20 cellular contexts compared by ENCODE assay signal in genomic region chr10:116774728-116775151, GRCh38. TPM values are rescaled to one million over a fixed set of nuclear protein-coding genes. Genes with fewer than 3 reads are reported as not detected.
DNase-seq lines count a peak whose midpoint lies in the region; ATAC-seq and TF ChIP-seq lines count a peak whose summit lies in the region.
"Had no signal": no experiment of that assay in that cellular context is flagged by ENCODE, and none has a peak within 500 bp of the region (broad histone marks: within the 10 kb centered on the region; RNA-seq: fewer than 3 reads in every experiment).

No MANE protein-coding gene starts in this region.

- TF ChIP-seq EP300 in sigmoid colon (IDR thresholded peaks at IDR 0.05), result no peak

- H3K9me3 Mint-ChIP-seq in activated T-cell treated with anti-CD3 and anti-CD28 coated beads, Interleukin-2, amount 50 U/mL, for 72 hours, result no peaks in the 10 kb centered on the region
- H3K9me3 Mint-ChIP-seq: T-helper 1 cell treated with Interleukin-12 subunit alpha and Interleukin-12 subunit beta and Interleukin-4 antibody, amounts not matched to agents 30 μg/mL and 1 μg/mL, for 36 hours had no signal

- TF ChIP-seq POLR2A in sigmoid colon (IDR thresholded peaks at IDR 0.05), result no peak

- intact Hi-C loops in colonic mucosa (cut with DNase I) (no loop called here), sigmoid colon (cut with DNase I) (no loop called here)

- no peak overlapping the region for H3K4me3 Mint-ChIP-seq in activated T-cell treated with anti-CD3 and anti-CD28 coated beads, Interleukin-2, amount 50 U/mL, for 72 hours
- H3K4me3 Mint-ChIP-seq: activated CD8-positive, alpha-beta T cell treated with anti-CD3 and anti-CD28 coated beads, Interleukin-2, amount 10 ng/mL, durations not matched to agents 7 days and 5 days; B cell; T-helper 1 cell treated with Interleukin-12 subunit alpha and Interleukin-12 subunit beta and Interleukin-4 antibody, amounts not matched to agents 30 μg/mL and 1 μg/mL, for 36 hours had no signal

- no peaks in the 10 kb centered on the region for H3K36me3 Mint-ChIP-seq in activated T-cell treated with anti-CD3 and anti-CD28 coated beads, Interleukin-2, amount 50 U/mL, for 72 hours (ENCODE audit: insufficient read depth in 2 of 2)

- WGBS in sigmoid colon, 2 donors, result 12 to 43% methylated on average over 6 of the region's 6 CpGs

- H3K4me3 ChIP-seq in colonic mucosa (no peak overlapping the region), sigmoid colon (no peak overlapping the region)
- H3K4me3 ChIP-seq: cardiac muscle cell, right lobe of liver had no signal

- no peaks in the 10 kb centered on the region for H3K9me3 ChIP-seq in colonic mucosa
- no peaks in the 10 kb centered on the region for H3K9me3 ChIP-seq in sigmoid colon
- H3K9me3 ChIP-seq: neutrophil, right lobe of liver had no signal

- H3K36me3 ChIP-seq in colonic mucosa (no peaks in the 10 kb centered on the region), sigmoid colon (no peaks in the 10 kb centered on the region)
- H3K36me3 ChIP-seq: cardiac muscle cell, neutrophil, right lobe of liver had no signal

- H3K27me3 Mint-ChIP-seq in activated T-cell treated with anti-CD3 and anti-CD28 coated beads, Interleukin-2, amount 50 U/mL, for 72 hours (ENCODE audit: low read depth), result peaks cover 18% of the 10 kb centered on the region
- H3K27me3 Mint-ChIP-seq: B cell had no signal

- H3K27ac ChIP-seq in colonic mucosa, result no peak overlapping the region
- H3K27ac ChIP-seq in sigmoid colon, result no peak overlapping the region
- H3K27ac ChIP-seq: cardiac muscle cell, neutrophil, right lobe of liver had no signal

- DNase-seq in ELR (ENCODE audit: low read depth) (peak; percentile 21), NCI-H2081 treated with DMSO at 0.1 percent for 48 hours (lab: John Stamatoyannopoulos, UW) (peak; percentile 16), colonic mucosa (peak; percentile 42), sigmoid colon (peak; percentile 53), GM20000 (ENCODE audit: low spot score) (no peak)
- no peak for DNase-seq in activated T-cell treated with anti-CD3 and anti-CD28 coated beads, Interleukin-2, amount 50 U/mL, for 72 hours
- DNase-seq: activated CD8-positive, alpha-beta T cell treated with anti-CD3 and anti-CD28 coated beads, Interleukin-2, amount 10 ng/mL, durations not matched to agents 7 days and 5 days; activated T-cell treated with anti-CD3 and anti-CD28 coated beads, Interleukin-2, amount 50 U/mL, for 48 hours; effector CD8-positive, alpha-beta T cell; GOT3; left cardiac atrium; NCI-H1092 treated with DMSO at 0.1 percent for 48 hours; SHP77; stimulated activated CD4-positive, alpha-beta T cell treated with anti-CD3 and anti-CD28 coated beads, Interleukin-1b, Interleukin-23, amount 100 ng/mL, for 48 hours had no signal

- H3K4me1 ChIP-seq in colonic mucosa (peaks cover 4% of the 10 kb centered on the region), sigmoid colon (no peaks in the 10 kb centered on the region)
- H3K4me1 ChIP-seq: right lobe of liver had no signal

- no peaks in the 10 kb centered on the region for H3K4me1 Mint-ChIP-seq in activated T-cell treated with anti-CD3 and anti-CD28 coated beads, Interleukin-2, amount 50 U/mL, for 72 hours (ENCODE audit: low read depth)
- H3K4me1 Mint-ChIP-seq: B cell had no signal

- no peak overlapping the region for H3K9ac ChIP-seq in colonic mucosa (ENCODE audit: low read depth in 2 of 2, low read length in 2 of 2)

- no peak for ATAC-seq in activated T-cell treated with anti-CD3 and anti-CD28 coated beads, Interleukin-2, amount 50 U/mL, for 72 hours (replicated peaks in 1 of 2)
- no peak for ATAC-seq in HG02938 (IDR thresholded peaks at IDR 0.05; ENCODE audit: unreplicated experiment)
- ATAC-seq: activated CD8-positive, alpha-beta T cell treated with anti-CD3 and anti-CD28 coated beads, Interleukin-2, amount 10 ng/mL, durations not matched to agents 7 days and 5 days; left cardiac atrium; right lobe of liver had no signal

- TF ChIP-seq CTCF in colonic mucosa (IDR thresholded peaks at IDR 0.05) (no peak), sigmoid colon (IDR thresholded peaks at IDR 0.05) (no peak), GM20000 (IDR thresholded peaks at IDR 0.05; ENCODE audit: extremely low read depth, missing control alignments) (no peak)

- no peaks in the 10 kb centered on the region for H3K27me3 ChIP-seq in colonic mucosa
- no peaks in the 10 kb centered on the region for H3K27me3 ChIP-seq in sigmoid colon
- H3K27me3 ChIP-seq: cardiac muscle cell, right lobe of liver had no signal

- no peak overlapping the region for H3K27ac Mint-ChIP-seq in activated T-cell treated with anti-CD3 and anti-CD28 coated beads, Interleukin-2, amount 50 U/mL, for 72 hours
- H3K27ac Mint-ChIP-seq: activated CD8-positive, alpha-beta T cell treated with anti-CD3 and anti-CD28 coated beads, Interleukin-2, amount 10 ng/mL, durations not matched to agents 7 days and 5 days; B cell; T-helper 1 cell treated with Interleukin-12 subunit alpha and Interleukin-12 subunit beta and Interleukin-4 antibody, amounts not matched to agents 30 μg/mL and 1 μg/mL, for 36 hours had no signal

RNA-seq across cellular contexts. Expression of gene HSPA12A, which starts 32.4 kb away (rescaled TPM):
- total RNA-seq in colonic mucosa, result 1 to 10 TPM; 6.2 to 7.0 TPM
- 10 to 100 TPM; 12.3 to 17.4 (median 15.4) TPM for total RNA-seq in sigmoid colon
- 1 to 10 TPM; 1.4 to 3.6 (median 3.0) TPM for polyA plus RNA-seq in sigmoid colon
- total RNA-seq in activated T-cell treated with anti-CD3 and anti-CD28 coated beads, Interleukin-2, amount 50 U/mL, for 72 hours, result under 1 TPM; 0.72 to 0.74 TPM
- total RNA-seq: activated CD8-positive, alpha-beta T cell treated with anti-CD3 and anti-CD28 coated beads, Interleukin-2, amount 10 ng/mL, durations not matched to agents 7 days and 5 days had no signal

Comparison
In these comparisons a context has a peak if more than half of its experiments do, and no peak if none do; other contexts are left out.
1. DNase-seq: peak in ELR (single experiment), NCI-H2081 treated with DMSO at 0.1 percent for 48 hours (single experiment), colonic mucosa (single experiment) and sigmoid colon (single experiment); none in GM20000 (single experiment) and activated T-cell treated with anti-CD3 and anti-CD28 coated beads, Interleukin-2, amount 50 U/mL, for 72 hours (0 of 2).
2. RNA of gene HSPA12A, which starts 32.4 kb away (total RNA-seq): 12.3 to 17.4 TPM in sigmoid colon and 6.2 to 7.0 TPM in colonic mucosa; 0.72 to 0.74 TPM in activated T-cell treated with anti-CD3 and anti-CD28 coated beads, Interleukin-2, amount 50 U/mL, for 72 hours; every median in the first group is over 4 times any median in the second.